1 cellular context compared by ENCODE assay signal in genomic region chr4:3868146-3868840, GRCh38.
TF ChIP-seq lines count a peak whose summit lies in the region.

No MANE protein-coding gene starts in this region.

TF ChIP-seq in SK-N-SH treated with all-trans-retinoic acid at 6 μM for 48 hours, 23 proteins besides CTCF, POLR2A, EP300 and RAD21 (continued from another document):
- TF ChIP-seq CREB5 (CRISPR knock-in tag; IDR thresholded peaks at IDR 0.05; ENCODE audit: low read depth) = no peak
